10 cellular contexts compared by ENCODE assay signal in the genomic region with DNA sequence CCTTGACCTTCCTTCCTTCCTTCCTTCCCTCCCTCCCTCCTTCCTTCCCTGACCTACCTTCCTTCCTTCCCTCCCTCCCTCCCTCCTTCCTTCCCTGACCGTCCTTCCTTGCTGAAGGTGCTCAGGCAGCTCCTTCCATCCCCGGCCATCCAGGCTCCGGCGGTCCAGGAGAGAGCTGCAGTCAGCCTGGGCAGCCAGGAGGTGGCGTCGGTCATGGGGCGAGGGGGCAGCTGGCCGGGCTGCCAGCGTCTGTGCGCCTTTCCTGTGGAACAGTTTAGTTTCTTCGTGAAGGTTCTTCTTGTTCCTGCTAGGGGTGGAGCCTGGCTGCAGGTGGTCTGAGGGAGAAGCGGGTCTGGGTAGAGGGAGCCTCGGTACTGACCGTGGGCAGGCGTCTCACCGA. TPM values are rescaled to one million over a fixed set of nuclear protein-coding genes. Genes with fewer than 3 reads are reported as not detected.
DNase-seq lines count a peak whose midpoint lies in the region; ATAC-seq and FAIRE-seq lines count a peak whose summit lies in the region.
"Had no signal": no experiment of that assay in that cellular context is flagged by ENCODE, and none has a peak within 500 bp of the region (broad histone marks: within the 10 kb centered on the region; RNA-seq: fewer than 3 reads in every experiment).

No MANE protein-coding gene starts in this region.

- peaks cover 5% of the 10 kb centered on the region for H3K4me1 Mint-ChIP-seq in activated CD8-positive, alpha-beta memory T cell treated with anti-CD3 and anti-CD28 coated beads, Interleukin-2, amount 10 ng/mL, durations not matched to agents 7 days and 5 days

- H3K9me3 ChIP-seq in small intestine (ENCODE audit: control insufficient read depth, low read depth), result peaks cover 1% of the 10 kb centered on the region

- no peak overlapping the region for H3K4me3 ChIP-seq in small intestine (ENCODE audit: low read depth in 1 of 2, low read length in 2 of 2)

- no peak overlapping the region for H3K27ac Mint-ChIP-seq in activated CD8-positive, alpha-beta memory T cell treated with anti-CD3 and anti-CD28 coated beads, Interleukin-2, amount 10 ng/mL, durations not matched to agents 7 days and 5 days

- H3K27ac ChIP-seq in small intestine (ENCODE audit: low read depth in 1 of 2, low read length in 1 of 2), result no peak overlapping the region

- no peaks in the 10 kb centered on the region for H3K27me3 ChIP-seq in small intestine (ENCODE audit: control insufficient read depth in 2 of 2, insufficient read depth in 2 of 2, low read length in 2 of 2)

- WGBS in small intestine, 3 donors, result 22 to 29% (median 23%) methylated on average over 16 of the region's 16 CpGs

- no peaks in the 10 kb centered on the region for H3K36me3 ChIP-seq in small intestine (ENCODE audit: control insufficient read depth in 2 of 2, insufficient read depth in 2 of 2, low read length in 2 of 2)

- no peaks in the 10 kb centered on the region for H3K4me1 ChIP-seq in small intestine (ENCODE audit: control insufficient read depth in 2 of 2, insufficient read depth in 1 of 2, low read depth in 1 of 2, low read length in 1 of 2)

- H3K36me3 Mint-ChIP-seq in activated CD8-positive, alpha-beta memory T cell treated with anti-CD3 and anti-CD28 coated beads, Interleukin-2, amount 10 ng/mL, durations not matched to agents 7 days and 5 days, result peaks cover 3% of the 10 kb centered on the region

- no peaks in the 10 kb centered on the region for H3K9me3 Mint-ChIP-seq in activated CD8-positive, alpha-beta memory T cell treated with anti-CD3 and anti-CD28 coated beads, Interleukin-2, amount 10 ng/mL, durations not matched to agents 7 days and 5 days (ENCODE audit: low read depth)

- no peak for ATAC-seq in activated CD8-positive, alpha-beta memory T cell treated with anti-CD3 and anti-CD28 coated beads, Interleukin-2, amount 10 ng/mL, durations not matched to agents 7 days and 5 days
- no peak for ATAC-seq in HG02678 (IDR thresholded peaks at IDR 0.05; ENCODE audit: unreplicated experiment)

- CTCF ChIA-PET in activated CD8-positive, alpha-beta memory T cell treated with anti-CD3 and anti-CD28 coated beads, Interleukin-2, amount 10 ng/mL, durations not matched to agents 7 days and 5 days (lab: Charles Lee), result no interaction called here

- H3K4me3 Mint-ChIP-seq in activated CD8-positive, alpha-beta memory T cell treated with anti-CD3 and anti-CD28 coated beads, Interleukin-2, amount 10 ng/mL, durations not matched to agents 7 days and 5 days, result no peak overlapping the region

- FAIRE-seq in small intestine (lab: Jason Lieb, UNC) (no peak), GM19239 (lab: Jason Lieb, UNC) (no peak)
- FAIRE-seq: colon had no signal

- peak; percentile 63 for DNase-seq in activated CD8-positive, alpha-beta memory T cell treated with anti-CD3 and anti-CD28 coated beads for 24 hours
- DNase-seq in activated CD8-positive, alpha-beta memory T cell treated with anti-CD3 and anti-CD28 coated beads, Interleukin-2, amount 10 ng/mL, durations not matched to agents 7 days and 5 days, result no peak
- DNase-seq in NCI-H460 (ENCODE audit: extremely low read depth, low read depth) (peak; percentile 40), fibroblast of gingiva (ENCODE audit: low read depth) (peak; percentile 12), small intestine (peak; percentile 61), GM19239 (ENCODE audit: insufficient read length, low spot score) (no peak)
- no peak for DNase-seq in activated CD4-positive, alpha-beta T cell treated with anti-CD3 and anti-CD28 coated beads for 1 hour

- H3K27me3 Mint-ChIP-seq in activated CD8-positive, alpha-beta memory T cell treated with anti-CD3 and anti-CD28 coated beads, Interleukin-2, amount 10 ng/mL, durations not matched to agents 7 days and 5 days, result no peaks in the 10 kb centered on the region

RNA-seq across cellular contexts. Expression of gene GPR35, which starts 15.7 kb away (rescaled TPM):
- 10 to 100 TPM; 14.4 to 35.4 TPM for total RNA-seq in activated CD8-positive, alpha-beta memory T cell treated with anti-CD3 and anti-CD28 coated beads, Interleukin-2, amount 10 ng/mL, durations not matched to agents 7 days and 5 days
- total RNA-seq in NCI-H460 (2014; rRNA removed; shearing (Covaris generic)), result 0.10 and 0.38 TPM in 2 replicates
- polyA plus RNA-seq in NCI-H460 (2014; cell fraction: nucleus; rRNA removed), result 1.4 TPM in 1 of 2 replicates, not detected in the other
- polyA plus RNA-seq in small intestine, result 100 to 1,000 TPM in 2 of 3 donors, 10 to 100 TPM in 1; 75.5 to 367 (median 327) TPM

RNA-seq across cellular contexts. Expression of gene AQP12B, which starts 41.7 kb away (rescaled TPM):
- total RNA-seq in activated CD8-positive, alpha-beta memory T cell treated with anti-CD3 and anti-CD28 coated beads, Interleukin-2, amount 10 ng/mL, durations not matched to agents 7 days and 5 days, result not detected
- total RNA-seq in NCI-H460 (2014; rRNA removed; shearing (Covaris generic)), result not detected in 2 replicates
- not detected in 2 replicates for polyA plus RNA-seq in NCI-H460 (2014; cell fraction: nucleus; rRNA removed)
- 1 to 10 TPM in 1 of 3 donors, not detected in 2; 1.3 TPM for polyA plus RNA-seq in small intestine
- total RNA-seq: skeletal muscle tissue had no signal

RNA-seq across cellular contexts. Expression of gene AQP12A, which starts 50.7 kb away (rescaled TPM):
- not detected for total RNA-seq in activated CD8-positive, alpha-beta memory T cell treated with anti-CD3 and anti-CD28 coated beads, Interleukin-2, amount 10 ng/mL, durations not matched to agents 7 days and 5 days
- not detected in 2 replicates for total RNA-seq in NCI-H460 (2014; rRNA removed; shearing (Covaris generic))
- not detected in 2 replicates for polyA plus RNA-seq in NCI-H460 (2014; cell fraction: nucleus; rRNA removed)
- polyA plus RNA-seq in small intestine, result 1 to 10 TPM in 2 of 3 donors, not detected in 1; 1.2 to 3.4 TPM
- total RNA-seq: skeletal muscle tissue had no signal

RNA-seq across cellular contexts. Expression of gene CAPN10, which starts 54.4 kb away (rescaled TPM):
- total RNA-seq in activated CD8-positive, alpha-beta memory T cell treated with anti-CD3 and anti-CD28 coated beads, Interleukin-2, amount 10 ng/mL, durations not matched to agents 7 days and 5 days, result 10 to 100 TPM; 54.0 to 75.8 TPM
- total RNA-seq in NCI-H460 (2014; rRNA removed; shearing (Covaris generic)), result 22.3 and 23.3 TPM in 2 replicates
- polyA plus RNA-seq in NCI-H460 (2014; cell fraction: nucleus; rRNA removed), result 129 and 140 TPM in 2 replicates
- polyA plus RNA-seq in small intestine, result 10 to 100 TPM; 19.7 to 33.8 (median 32.9) TPM

Comparison
In these comparisons a context has a peak if more than half of its experiments do, and no peak if none do; other contexts are left out.
1. DNase-seq: peak in activated CD8-positive, alpha-beta memory T cell treated with anti-CD3 and anti-CD28 coated beads for 24 hours (single experiment), NCI-H460 (single experiment), fibroblast of gingiva (single experiment) and small intestine (single experiment); none in activated CD8-positive, alpha-beta memory T cell treated with anti-CD3 and anti-CD28 coated beads, Interleukin-2, amount 10 ng/mL, durations not matched to agents 7 days and 5 days (single experiment), GM19239 (single experiment) and activated CD4-positive, alpha-beta T cell treated with anti-CD3 and anti-CD28 coated beads for 1 hour (single experiment).
2. RNA of gene GPR35, which starts 15.7 kb away (total RNA-seq): 14.4 to 35.4 TPM in activated CD8-positive, alpha-beta memory T cell treated with anti-CD3 and anti-CD28 coated beads, Interleukin-2, amount 10 ng/mL, durations not matched to agents 7 days and 5 days; 0.10 to 0.38 TPM in NCI-H460; every median in the first group is over 10 times any median in the second.